18 cellular contexts compared by ENCODE assay signal in the genomic region with DNA sequence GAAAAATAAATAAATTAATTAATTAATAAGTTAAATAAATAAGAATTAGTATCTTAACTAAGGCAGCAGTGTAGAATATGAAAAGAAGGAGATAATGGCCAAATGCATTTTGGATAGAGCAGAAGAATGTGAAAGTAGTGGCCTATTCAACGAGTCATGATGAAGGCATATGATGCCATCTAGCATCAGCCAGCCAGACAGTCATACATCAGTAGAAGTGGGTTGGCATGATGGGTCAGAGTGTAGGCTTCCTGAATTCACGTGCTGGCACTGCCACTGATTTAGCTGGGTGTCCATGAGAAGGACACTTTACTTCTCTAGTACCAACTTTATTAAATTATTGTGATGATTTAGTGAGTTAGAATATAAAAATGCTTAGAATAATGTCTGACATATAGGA.
DNase-seq lines count a peak whose midpoint lies in the region; ATAC-seq, FAIRE-seq and TF ChIP-seq lines count a peak whose summit lies in the region.
"Had no signal": no experiment of that assay in that cellular context is flagged by ENCODE, and none has a peak within 500 bp of the region (broad histone marks: within the 10 kb centered on the region; RNA-seq: fewer than 3 reads in every experiment).

No MANE protein-coding gene starts in this region.

- no peaks in the 10 kb centered on the region for H4K20me1 ChIP-seq in Loucy (ENCODE audit: insufficient read depth, low read length, poor library complexity, severe bottlenecking)

- TF ChIP-seq EP300 in A549 (IDR thresholded peaks at IDR 0.05): no peak

- no peak for TF ChIP-seq RAD21 in A549 (conservative IDR thresholded peaks at IDR 0.05 in 1 of 2, IDR thresholded peaks at IDR 0.05 in 1 of 2)

- DNase-seq in A549 (ENCODE audit: low read depth in 1 of 2, low spot score in 1 of 2) (no peak), astrocyte of the hippocampus (ENCODE audit: low read depth, low spot score) (peak; percentile 5), glomerular endothelial cell (ENCODE audit: extremely low read depth, low read depth, low spot score) (peak; percentile 10), cardiac septum (ENCODE audit: low spot score) (no peak), KG1 (lab: John Stamatoyannopoulos, UW) (no peak), NCI-H510A (lab: John Stamatoyannopoulos, UW) (no peak)
- DNase-seq: CD4-positive, CD25-positive, alpha-beta regulatory T cell; DMS79 treated with DMSO at 0.1 percent for 48 hours; Karpas-422; NCI-H1105; NCI-H187; NCI-H226; NCI-H69 had no signal

- no peak for FAIRE-seq in A549 (lab: Jason Lieb, UNC)
- FAIRE-seq: G401.6 had no signal

- no peaks in the 10 kb centered on the region for H3F3A ChIP-seq in Loucy (ENCODE audit: low read depth)

- no peaks in the 10 kb centered on the region for H3K9me3 ChIP-seq in A549
- H3K9me3 ChIP-seq in Loucy (ENCODE audit: insufficient read depth, low read depth, low read length): no peaks in the 10 kb centered on the region
- H3K9me3 ChIP-seq: SJSA1 had no signal

- no peaks in the 10 kb centered on the region for H3K36me3 ChIP-seq in Loucy (ENCODE audit: insufficient read depth, low read length)
- H3K36me3 ChIP-seq: SJSA1 had no signal

- intact Hi-C loops in cardiac septum (cut with DNase I): no loop called here

- H3K27me3 ChIP-seq in Loucy (ENCODE audit: insufficient read depth, low read length, poor library complexity, severe bottlenecking): no peaks in the 10 kb centered on the region
- H3K27me3 ChIP-seq: SJSA1 had no signal

- CTCF ChIA-PET in A549 (lab: Yijun Ruan, JAX): interaction anchor here (0.5 kb wide), 1 partner anchor 25 kb away, joined by 3 read pairs; no protein-coding TSS in a partner anchor

- no peaks in the 10 kb centered on the region for H3K79me2 ChIP-seq in Loucy (ENCODE audit: insufficient read depth, low read length)

- no peak overlapping the region for H3K27ac ChIP-seq in A549
- H3K27ac ChIP-seq: RWPE1, SJSA1 had no signal

- H3K4me1 ChIP-seq in A549 (peaks cover 8% of the 10 kb centered on the region; the same call in 1 of the 3 replicates), Loucy (ENCODE audit: insufficient read depth, low read length, poor library complexity, severe bottlenecking) (peaks cover 16% of the 10 kb centered on the region)
- H3K4me1 ChIP-seq: SJSA1 had no signal

- H3K4me3 ChIP-seq in A549 (no peak overlapping the region), Loucy (ENCODE audit: low read length, poor library complexity, severe bottlenecking) (no peak overlapping the region)
- H3K4me3 ChIP-seq: SJSA1 had no signal

- TF ChIP-seq CTCF in A549 (IDR thresholded peaks at IDR 0.05): no peak
- TF ChIP-seq CTCF in Loucy (conservative IDR thresholded peaks at IDR 0.05; ENCODE audit: low read length): no peak

- POLR2A ChIA-PET in A549 (lab: Yijun Ruan, JAX): no interaction called here

- H3K9me2 ChIP-seq in Loucy (replicated peaks; ENCODE audit: low read depth, low read length): no peaks in the 10 kb centered on the region

- H3K9ac ChIP-seq in Loucy (ENCODE audit: low read depth, low read length, poor library complexity, severe bottlenecking): no peak overlapping the region

- no peak for TF ChIP-seq POLR2A in A549 (IDR thresholded peaks at IDR 0.05; ENCODE audit: low read length)
- TF ChIP-seq POLR2A in GM18505 (IDR thresholded peaks at IDR 0.05; ENCODE audit: borderline replicate concordance, extremely low read depth, insufficient read depth, insufficient read length): no peak

- 33% methylated on average over 2 of the region's 2 CpGs for WGBS in A549 (ENCODE audit: missing lambda C conversion rate)

- no peak overlapping the region for H2AFZ ChIP-seq in Loucy (ENCODE audit: low read length)

- H3K4me2 ChIP-seq in A549 (peak overlapping the region; percentile 59; the same call in 1 of the 3 replicates), Loucy (ENCODE audit: low read depth, low read length, poor library complexity, severe bottlenecking) (peak overlapping the region; percentile 9)

- ATAC-seq in A549 (no peak), GM18505 (IDR thresholded peaks at IDR 0.05; ENCODE audit: unreplicated experiment) (no peak)

TF ChIP-seq in A549, 52 proteins besides CTCF, POLR2A, EP300 and RAD21:
- TF ChIP-seq TP53 (CRISPR knock-in tag; IDR thresholded peaks at IDR 0.05) (no peak), RFX5 (IDR thresholded peaks at IDR 0.05) (no peak), ZNF302 (CRISPR knock-in tag; IDR thresholded peaks at IDR 0.05) (no peak), CEBPB (IDR thresholded peaks at IDR 0.05) (no peak), E2F6 (IDR thresholded peaks at IDR 0.05; ENCODE audit: borderline replicate concordance, low read depth) (no peak), NFE2L2 (conservative IDR thresholded peaks at IDR 0.05; ENCODE audit: low read length) (no peak), HES2 (IDR thresholded peaks at IDR 0.05) (no peak), SREBF2 (IDR thresholded peaks at IDR 0.05) (no peak), MAFK (IDR thresholded peaks at IDR 0.05; ENCODE audit: partially characterized antibody) (no peak), CHD2 (IDR thresholded peaks at IDR 0.05; ENCODE audit: low read length, partially characterized antibody) (no peak), JUNB (IDR thresholded peaks at IDR 0.05) (no peak)
- TF ChIP-seq, protein P1, sequence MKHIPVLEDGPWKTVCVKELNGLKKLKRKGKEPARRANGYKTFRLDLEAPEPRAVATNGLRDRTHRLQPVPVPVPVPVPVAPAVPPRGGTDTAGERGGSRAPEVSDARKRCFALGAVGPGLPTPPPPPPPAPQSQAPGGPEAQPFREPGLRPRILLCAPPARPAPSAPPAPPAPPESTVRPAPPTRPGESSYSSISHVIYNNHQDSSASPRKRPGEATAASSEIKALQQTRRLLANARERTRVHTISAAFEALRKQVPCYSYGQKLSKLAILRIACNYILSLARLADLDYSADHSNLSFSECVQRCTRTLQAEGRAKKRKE (CRISPR knock-in tag; IDR thresholded peaks at IDR 0.05; ENCODE audit: low read depth): no peak
- TF ChIP-seq, protein P2, sequence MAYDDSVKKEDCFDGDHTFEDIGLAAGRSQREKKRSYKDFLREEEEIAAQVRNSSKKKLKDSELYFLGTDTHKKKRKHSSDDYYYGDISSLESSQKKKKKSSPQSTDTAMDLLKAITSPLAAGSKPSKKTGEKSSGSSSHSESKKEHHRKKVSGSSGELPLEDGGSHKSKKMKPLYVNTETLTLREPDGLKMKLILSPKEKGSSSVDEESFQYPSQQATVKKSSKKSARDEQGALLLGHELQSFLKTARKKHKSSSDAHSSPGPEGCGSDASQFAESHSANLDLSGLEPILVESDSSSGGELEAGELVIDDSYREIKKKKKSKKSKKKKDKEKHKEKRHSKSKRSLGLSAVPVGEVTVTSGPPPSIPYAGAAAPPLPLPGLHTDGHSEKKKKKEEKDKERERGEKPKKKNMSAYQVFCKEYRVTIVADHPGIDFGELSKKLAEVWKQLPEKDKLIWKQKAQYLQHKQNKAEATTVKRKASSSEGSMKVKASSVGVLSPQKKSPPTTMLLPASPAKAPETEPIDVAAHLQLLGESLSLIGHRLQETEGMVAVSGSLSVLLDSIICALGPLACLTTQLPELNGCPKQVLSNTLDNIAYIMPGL (CRISPR knock-in tag; IDR thresholded peaks at IDR 0.05; ENCODE audit: borderline replicate concordance): no peak
- TF ChIP-seq, protein P3, sequence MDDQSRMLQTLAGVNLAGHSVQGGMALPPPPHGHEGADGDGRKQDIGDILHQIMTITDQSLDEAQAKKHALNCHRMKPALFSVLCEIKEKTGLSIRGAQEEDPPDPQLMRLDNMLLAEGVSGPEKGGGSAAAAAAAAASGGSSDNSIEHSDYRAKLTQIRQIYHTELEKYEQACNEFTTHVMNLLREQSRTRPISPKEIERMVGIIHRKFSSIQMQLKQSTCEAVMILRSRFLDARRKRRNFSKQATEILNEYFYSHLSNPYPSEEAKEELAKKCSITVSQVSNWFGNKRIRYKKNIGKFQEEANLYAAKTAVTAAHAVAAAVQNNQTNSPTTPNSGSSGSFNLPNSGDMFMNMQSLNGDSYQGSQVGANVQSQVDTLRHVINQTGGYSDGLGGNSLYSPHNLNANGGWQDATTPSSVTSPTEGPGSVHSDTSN (IDR thresholded peaks at IDR 0.05): no peak
- TF ChIP-seq, protein P4, sequence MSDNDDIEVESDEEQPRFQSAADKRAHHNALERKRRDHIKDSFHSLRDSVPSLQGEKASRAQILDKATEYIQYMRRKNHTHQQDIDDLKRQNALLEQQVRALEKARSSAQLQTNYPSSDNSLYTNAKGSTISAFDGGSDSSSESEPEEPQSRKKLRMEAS (IDR thresholded peaks at IDR 0.05): no peak

Comparison
In these comparisons a context has a peak if more than half of its experiments do, and no peak if none do; other contexts are left out.
1. DNase-seq: peak in astrocyte of the hippocampus (single experiment) and glomerular endothelial cell (single experiment); none in A549 (0 of 2), cardiac septum (single experiment), KG1 (single experiment) and NCI-H510A (single experiment).